In the genomic region with DNA sequence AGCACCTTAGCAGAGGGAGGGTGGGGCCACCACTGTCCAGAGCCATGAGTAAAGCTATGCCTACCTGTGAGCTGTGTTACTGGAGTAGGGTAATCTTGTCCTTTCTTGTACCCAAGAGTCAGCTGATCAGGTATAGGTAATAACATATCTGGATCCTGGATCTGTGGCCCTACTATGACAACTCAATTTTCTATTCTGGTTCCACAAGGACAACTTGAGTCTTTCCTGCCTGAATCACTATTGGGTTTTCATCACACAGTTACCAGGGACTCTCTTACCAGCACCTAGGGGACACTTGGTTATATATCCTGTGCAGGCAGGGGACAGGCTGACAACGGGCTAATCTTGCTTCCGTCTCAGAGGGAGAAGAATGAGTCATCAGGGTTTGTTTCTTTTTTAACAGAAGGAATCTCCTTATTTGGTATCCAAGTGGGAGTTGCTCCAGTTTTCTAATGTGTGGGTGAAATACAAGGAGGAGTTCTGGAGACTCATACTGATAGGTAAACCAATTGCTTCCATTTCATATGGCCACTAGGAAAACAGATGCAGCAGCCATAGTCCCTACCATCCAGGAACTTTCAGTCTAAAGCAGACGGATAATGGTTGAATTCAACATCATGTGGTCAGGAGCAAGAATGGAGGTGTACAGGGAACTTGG, we compare ENCODE assay signal across 8 cellular contexts. TPM values are rescaled to one million over a fixed set of nuclear protein-coding genes. Genes with fewer than 3 reads are reported as not detected.
DNase-seq lines count a peak whose midpoint lies in the region; ATAC-seq, FAIRE-seq and TF ChIP-seq lines count a peak whose summit lies in the region.

No MANE protein-coding gene starts in this region.

- H3K27ac Mint-ChIP-seq in T-helper 1 cell treated with Interleukin-12 subunit alpha and Interleukin-12 subunit beta and Interleukin-4 antibody, amounts not matched to agents 30 μg/mL and 1 μg/mL, for 36 hours, result peak overlapping the region; percentile 87

- DNase-seq in GM12865 (ENCODE audit: low read depth) (peak; percentile 64), endothelial cell of umbilical vein (ENCODE audit: low read depth, low spot score) (peak; percentile 66), osteoblast (ENCODE audit: insufficient read length, low spot score, missing footprints) (peak; percentile 67), NCI-H2029 treated with DMSO at 0.1 percent for 48 hours (lab: John Stamatoyannopoulos, UW) (no peak), NCI-H82 treated with DMSO at 0.1 percent for 48 hours (lab: John Stamatoyannopoulos, UW; ENCODE audit: unreplicated experiment) (no peak), NCI-H1092 (lab: John Stamatoyannopoulos, UW) (no peak)

- H3K27ac ChIP-seq in endothelial cell of umbilical vein (ENCODE audit: insufficient read depth, low read depth, low read length), result peak overlapping the region; percentile 45
- peak overlapping the region; percentile 64 for H3K27ac ChIP-seq in osteoblast (ENCODE audit: low read depth, low read length)

- CTCF ChIA-PET in endothelial cell of umbilical vein (lab: Charles Lee), result no interaction called here

- peaks cover 63% of the 10 kb centered on the region for H3K4me1 Mint-ChIP-seq in T-helper 1 cell treated with Interleukin-12 subunit alpha and Interleukin-12 subunit beta and Interleukin-4 antibody, amounts not matched to agents 30 μg/mL and 1 μg/mL, for 36 hours (ENCODE audit: low read depth)

- H3K4me3 ChIP-seq in GM12865 (ENCODE audit: low read depth, low read length) (no peak overlapping the region), endothelial cell of umbilical vein (replicated peaks in 1 of 3; ENCODE audit: insufficient read depth in 1 of 3, low read depth in 1 of 3, low read length in 3 of 3) (no peak overlapping the region), osteoblast (ENCODE audit: insufficient read depth, low read length) (no peak overlapping the region)

- H3K27me3 ChIP-seq in endothelial cell of umbilical vein (ENCODE audit: control insufficient read depth in 2 of 2, insufficient read depth in 2 of 2, low read length in 2 of 2) (no peaks in the 10 kb centered on the region), osteoblast (ENCODE audit: insufficient read depth, low read length) (no peaks in the 10 kb centered on the region)

- H3K9me1 ChIP-seq in endothelial cell of umbilical vein (replicated peaks; ENCODE audit: control insufficient read depth, extremely low read depth, insufficient read depth, low read length), result no peaks in the 10 kb centered on the region

- no peak overlapping the region for H2AFZ ChIP-seq in endothelial cell of umbilical vein (ENCODE audit: low read depth, low read length)
- H2AFZ ChIP-seq in osteoblast (ENCODE audit: low read length), result peak overlapping the region; percentile 18

- dilution Hi-C loops in endothelial cell of umbilical vein (cut with MboI; ENCODE audit: extremely low pct_ligation_motif_present, low sequenced_read_pairs), result no loop called here

- FAIRE-seq in endothelial cell of umbilical vein (lab: Jason Lieb, UNC), result peak; percentile 73

- peaks cover 39% of the 10 kb centered on the region for H3K4me1 ChIP-seq in endothelial cell of umbilical vein (ENCODE audit: control insufficient read depth, extremely low read depth, insufficient read depth, low read length)
- peaks cover 37% of the 10 kb centered on the region for H3K4me1 ChIP-seq in osteoblast (ENCODE audit: insufficient read depth, low read length)

- H3K4me2 ChIP-seq in endothelial cell of umbilical vein (ENCODE audit: insufficient read depth, low read length) (peak overlapping the region; percentile 30), osteoblast (ENCODE audit: insufficient read depth, low read length) (peak overlapping the region; percentile 58)

- POLR2A ChIA-PET in endothelial cell of umbilical vein (lab: Charles Lee), result no interaction called here

- H4K20me1 ChIP-seq in endothelial cell of umbilical vein (replicated peaks; ENCODE audit: control insufficient read depth, extremely low read depth, insufficient read depth, low read length), result peaks cover 8% of the 10 kb centered on the region
- peaks cover 17% of the 10 kb centered on the region for H4K20me1 ChIP-seq in osteoblast (ENCODE audit: insufficient read depth, low read length)

- no peak for TF ChIP-seq CTCF in GM12865 (IDR thresholded peaks at IDR 0.05; ENCODE audit: insufficient read depth, low read depth, low read length, missing control alignments)
- TF ChIP-seq CTCF in endothelial cell of umbilical vein (IDR thresholded peaks at IDR 0.05; ENCODE audit: extremely low read depth in 1 of 2, insufficient read depth in 1 of 2, low read depth in 1 of 2, low read length in 2 of 2), result no peak
- TF ChIP-seq CTCF in osteoblast (IDR thresholded peaks at IDR 0.05; ENCODE audit: extremely low read depth, low read depth, low read length), result no peak

- H3K9me3 ChIP-seq in endothelial cell of umbilical vein (replicated peaks; ENCODE audit: control insufficient read depth, insufficient read depth, low read length), result no peaks in the 10 kb centered on the region
- no peaks in the 10 kb centered on the region for H3K9me3 ChIP-seq in osteoblast (ENCODE audit: low read depth, low read length)

- peaks cover 40% of the 10 kb centered on the region for H3K9me3 Mint-ChIP-seq in T-helper 1 cell treated with Interleukin-12 subunit alpha and Interleukin-12 subunit beta and Interleukin-4 antibody, amounts not matched to agents 30 μg/mL and 1 μg/mL, for 36 hours

- H3K79me2 ChIP-seq in endothelial cell of umbilical vein (ENCODE audit: control insufficient read depth, insufficient read depth, low read length), result peaks cover 100% of the 10 kb centered on the region
- H3K79me2 ChIP-seq in osteoblast (ENCODE audit: insufficient read depth, low read length), result peaks cover 92% of the 10 kb centered on the region

- no peaks in the 10 kb centered on the region for H3K27me3 Mint-ChIP-seq in T-helper 1 cell treated with Interleukin-12 subunit alpha and Interleukin-12 subunit beta and Interleukin-4 antibody, amounts not matched to agents 30 μg/mL and 1 μg/mL, for 36 hours (ENCODE audit: low read depth)

- no peak overlapping the region for H3K9ac ChIP-seq in endothelial cell of umbilical vein (replicated peaks; ENCODE audit: extremely low read depth, insufficient read depth, low read length)

- H3K4me3 Mint-ChIP-seq in T-helper 1 cell treated with Interleukin-12 subunit alpha and Interleukin-12 subunit beta and Interleukin-4 antibody, amounts not matched to agents 30 μg/mL and 1 μg/mL, for 36 hours, result peak overlapping the region; percentile 90

- H3K36me3 ChIP-seq in endothelial cell of umbilical vein (ENCODE audit: control insufficient read depth in 2 of 2, extremely low read depth in 1 of 2, insufficient read depth in 2 of 2, low read length in 2 of 2) (peaks cover 6 to 7% of the 10 kb centered on the region in 2 experiments), osteoblast (ENCODE audit: insufficient read depth, low read length) (peaks cover 22% of the 10 kb centered on the region)

- intact Hi-C loops in endothelial cell of umbilical vein (cut with micrococcal nuclease), result loop anchor here (1.0 kb wide), 1 partner anchor 11 kb away; no protein-coding TSS in a partner anchor

- peak; percentile 49 for ATAC-seq in HG02884 (IDR thresholded peaks at IDR 0.05; ENCODE audit: unreplicated experiment)

- no TSS peak for BruUV-seq in endothelial cell of umbilical vein (replicated peaks; lab: Mats Ljungman, UMichigan)

- no peak for TF ChIP-seq POLR2A in endothelial cell of umbilical vein (IDR thresholded peaks at IDR 0.05; ENCODE audit: low read depth, low read length)

- H3K36me3 Mint-ChIP-seq in T-helper 1 cell treated with Interleukin-12 subunit alpha and Interleukin-12 subunit beta and Interleukin-4 antibody, amounts not matched to agents 30 μg/mL and 1 μg/mL, for 36 hours (ENCODE audit: low read depth), result peaks cover 92% of the 10 kb centered on the region

TF ChIP-seq in endothelial cell of umbilical vein, 7 proteins besides CTCF, POLR2A, EP300 and RAD21:
- no peak for TF ChIP-seq EZH2 (IDR thresholded peaks at IDR 0.05; ENCODE audit: borderline replicate concordance, low read depth, low read length, severe bottlenecking)
- no peak for TF ChIP-seq POLR2AphosphoS5 (IDR thresholded peaks at IDR 0.05; ENCODE audit: insufficient read depth, low read depth, low read length)
- TF ChIP-seq JUN (IDR thresholded peaks at IDR 0.05; ENCODE audit: borderline replicate concordance, insufficient read depth, insufficient read length, low read depth), result peak; percentile 82
- peak; percentile 41 for TF ChIP-seq GATA2 (IDR thresholded peaks at IDR 0.05; ENCODE audit: insufficient read depth, insufficient read length, low read depth, low read length)
- TF ChIP-seq FOS (IDR thresholded peaks at IDR 0.05; ENCODE audit: borderline replicate concordance, insufficient read depth, low read length), result peak; percentile 74
- TF ChIP-seq, protein P1, sequence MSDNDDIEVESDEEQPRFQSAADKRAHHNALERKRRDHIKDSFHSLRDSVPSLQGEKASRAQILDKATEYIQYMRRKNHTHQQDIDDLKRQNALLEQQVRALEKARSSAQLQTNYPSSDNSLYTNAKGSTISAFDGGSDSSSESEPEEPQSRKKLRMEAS (IDR thresholded peaks at IDR 0.05; ENCODE audit: insufficient read depth, insufficient read length), result no peak
- TF ChIP-seq MYC (IDR thresholded peaks at IDR 0.05; ENCODE audit: low read depth, low read length), result no peak

RNA-seq across cellular contexts. Expression of a gene that starts 6.8 kb away (rescaled TPM):
- total RNA-seq in endothelial cell of umbilical vein (19.1 and 21.9 TPM in 2 replicates), osteoblast (9.8 and 11.5 TPM in 2 replicates)
- polyA plus RNA-seq in endothelial cell of umbilical vein, result 2.4 and 5.2 TPM in 2 replicates
- 4.4 and 4.6 TPM in 2 replicates for polyA plus RNA-seq in endothelial cell of umbilical vein (2011; cell fraction: cytosol; rRNA removed)
- polyA plus RNA-seq in endothelial cell of umbilical vein (2011; cell fraction: nucleus; rRNA removed), result 8.6 and 11.0 TPM in 2 replicates
- 10.7 and 12.4 TPM in 2 replicates for polyA plus RNA-seq in endothelial cell of umbilical vein (2012)
- 18.3 and 21.5 TPM in 2 replicates for polyA minus RNA-seq in endothelial cell of umbilical vein
- polyA minus RNA-seq in endothelial cell of umbilical vein (2011; cell fraction: cytosol; rRNA and poly(A)+ RNA removed), result 3.5 TPM
- 31.5 and 37.8 TPM in 2 replicates for polyA minus RNA-seq in endothelial cell of umbilical vein (2011; cell fraction: nucleus; rRNA and poly(A)+ RNA removed)

Comparison
In these comparisons a context has a peak if more than half of its experiments do, and no peak if none do; other contexts are left out.
1. DNase-seq: peak in GM12865 (single experiment), endothelial cell of umbilical vein (single experiment) and osteoblast (single experiment); none in NCI-H2029 treated with DMSO at 0.1 percent for 48 hours (single experiment), NCI-H82 treated with DMSO at 0.1 percent for 48 hours (single experiment) and NCI-H1092 (single experiment).